ENCODE assay signal across 22 cellular contexts in genomic region chr2:175490306-175490705, GRCh38.
"Had no signal": no experiment of that assay in that cellular context is flagged by ENCODE, and none has a peak within 500 bp of the region (broad histone marks: within the 10 kb centered on the region; RNA-seq: fewer than 3 reads in every experiment).

No MANE protein-coding gene starts in this region.

- H3K4me1 Mint-ChIP-seq: activated T-helper 17 cell treated with anti-CD3 and anti-CD28 coated beads, Interleukin-2, amount 50 U/mL, for 72 hours; natural killer cell had no signal

- H3K9me3 Mint-ChIP-seq: activated T-cell treated with anti-CD3 and anti-CD28 coated beads, Interleukin-2, amount 50 U/mL, for 24 hours; activated T-helper 17 cell treated with anti-CD3 and anti-CD28 coated beads, Interleukin-2, amount 50 U/mL, for 72 hours had no signal

- H3K27ac Mint-ChIP-seq: activated naive CD8-positive, alpha-beta T cell; activated T-cell treated with anti-CD3 and anti-CD28 coated beads, Interleukin-2, amount 50 U/mL, for 24 hours; activated T-helper 17 cell treated with anti-CD3 and anti-CD28 coated beads, Interleukin-2, amount 50 U/mL, for 72 hours; effector memory CD8-positive, alpha-beta T cell; natural killer cell; WTC11 had no signal

- H3K36me3 Mint-ChIP-seq: activated naive CD8-positive, alpha-beta T cell; natural killer cell; WTC11 had no signal

- H3K4me3 Mint-ChIP-seq: activated naive CD8-positive, alpha-beta T cell; activated T-cell treated with anti-CD3 and anti-CD28 coated beads, Interleukin-2, amount 50 U/mL, for 24 hours; activated T-helper 17 cell treated with anti-CD3 and anti-CD28 coated beads, Interleukin-2, amount 50 U/mL, for 72 hours; effector memory CD8-positive, alpha-beta T cell; natural killer cell; WTC11 had no signal

- H3K36me3 ChIP-seq: adrenal gland, colonic mucosa, neutrophil, ovary, prostate gland, right atrium auricular region, upper lobe of right lung had no signal

- H3K27me3 Mint-ChIP-seq: activated T-cell treated with anti-CD3 and anti-CD28 coated beads, Interleukin-2, amount 50 U/mL, for 24 hours; activated T-helper 17 cell treated with anti-CD3 and anti-CD28 coated beads, Interleukin-2, amount 50 U/mL, for 72 hours; effector memory CD8-positive, alpha-beta T cell had no signal

- H3K9me3 ChIP-seq: adrenal gland, colonic mucosa, neutrophil, ovary, prostate gland, right atrium auricular region, upper lobe of right lung had no signal

- H3K4me3 ChIP-seq: adrenal gland, colonic mucosa, dorsolateral prefrontal cortex, ovary, prostate gland, right atrium auricular region, upper lobe of right lung had no signal

- H3K27ac ChIP-seq: adrenal gland, colonic mucosa, dorsolateral prefrontal cortex, neutrophil, ovary, prostate gland, right atrium auricular region, upper lobe of right lung had no signal

- DNase-seq: activated T-cell treated with anti-CD3 and anti-CD28 coated beads, Interleukin-2, amount 50 U/mL, for 24 hours; central memory CD4-positive, alpha-beta T cell; colonic mucosa; dorsolateral prefrontal cortex; effector memory CD8-positive, alpha-beta T cell; foreskin melanocyte; hypothalamus; midbrain; natural killer cell; ovary; stimulated activated CD4-positive, alpha-beta T cell treated with anti-CD3 and anti-CD28 coated beads, Interleukin-4, amount 100 ng/mL, for 24 hours; stimulated activated naive CD8-positive, alpha-beta T cell treated with anti-CD3 and anti-CD28 coated beads, Interleukin-15, Interleukin-2, amounts not matched to agents 100 U/mL and 50 U/mL, for 24 hours; T-helper 9 cell; upper lobe of right lung had no signal

- ATAC-seq: activated T-helper 17 cell treated with anti-CD3 and anti-CD28 coated beads, Interleukin-2, amount 50 U/mL, for 72 hours; effector memory CD8-positive, alpha-beta T cell; esophagus mucosa; natural killer cell; stimulated activated naive CD8-positive, alpha-beta T cell treated with anti-CD3 and anti-CD28 coated beads, Interleukin-15, Interleukin-2, amounts not matched to agents 100 U/mL and 50 U/mL, for 24 hours; upper lobe of right lung; WTC11 had no signal

- H3K27me3 ChIP-seq: adrenal gland, colonic mucosa, dorsolateral prefrontal cortex, neutrophil, ovary, right atrium auricular region, upper lobe of right lung had no signal

- H3K4me1 ChIP-seq: adrenal gland, colonic mucosa, prostate gland, right atrium auricular region, upper lobe of right lung had no signal
